Comparison of ENCODE assay signal across 1 cellular context in the genomic region with DNA sequence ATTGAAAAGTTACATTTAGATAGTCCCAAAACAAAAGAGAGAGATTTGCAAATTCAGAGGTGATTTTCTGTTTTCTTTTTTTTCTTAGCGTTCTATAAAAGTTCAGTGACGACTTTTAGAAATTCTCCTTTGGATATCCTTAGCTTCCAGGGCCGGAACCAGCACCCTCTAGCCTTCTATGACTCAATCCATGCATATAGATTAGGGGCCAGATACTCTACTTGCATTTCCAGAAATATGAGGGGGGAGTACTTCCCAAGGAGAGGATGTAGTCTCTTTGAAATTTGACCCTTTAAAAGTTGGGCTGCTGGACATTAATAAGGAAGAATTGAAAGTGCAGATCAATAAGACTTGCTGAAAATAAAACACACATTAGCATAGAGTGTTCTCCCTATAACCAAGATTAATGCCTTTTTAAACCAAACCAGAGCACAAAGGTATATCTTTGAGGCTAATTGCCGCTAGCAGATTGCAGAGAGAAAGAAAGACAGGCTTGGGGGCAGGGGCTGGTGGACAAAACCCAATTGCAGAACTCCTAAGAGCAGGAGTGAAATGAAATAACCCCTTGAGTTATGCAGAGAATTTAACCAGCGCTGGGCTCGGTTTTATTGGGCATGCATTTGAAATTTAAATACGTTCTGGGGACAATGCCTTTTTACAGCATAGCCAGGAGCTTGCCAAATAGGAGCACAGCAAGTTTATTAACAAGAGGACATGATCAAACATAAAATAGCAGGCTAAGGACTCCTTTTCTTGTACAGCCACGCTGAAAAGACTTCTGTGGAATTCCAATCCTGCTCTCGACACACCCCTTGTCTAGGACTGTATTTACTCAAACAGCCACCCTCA.
TF ChIP-seq lines count a peak whose summit lies in the region.

No MANE protein-coding gene starts in this region.

TF ChIP-seq in GM23338, 12 proteins besides CTCF, POLR2A, EP300 and RAD21 (continued from another document):
- TF ChIP-seq, protein P1, sequence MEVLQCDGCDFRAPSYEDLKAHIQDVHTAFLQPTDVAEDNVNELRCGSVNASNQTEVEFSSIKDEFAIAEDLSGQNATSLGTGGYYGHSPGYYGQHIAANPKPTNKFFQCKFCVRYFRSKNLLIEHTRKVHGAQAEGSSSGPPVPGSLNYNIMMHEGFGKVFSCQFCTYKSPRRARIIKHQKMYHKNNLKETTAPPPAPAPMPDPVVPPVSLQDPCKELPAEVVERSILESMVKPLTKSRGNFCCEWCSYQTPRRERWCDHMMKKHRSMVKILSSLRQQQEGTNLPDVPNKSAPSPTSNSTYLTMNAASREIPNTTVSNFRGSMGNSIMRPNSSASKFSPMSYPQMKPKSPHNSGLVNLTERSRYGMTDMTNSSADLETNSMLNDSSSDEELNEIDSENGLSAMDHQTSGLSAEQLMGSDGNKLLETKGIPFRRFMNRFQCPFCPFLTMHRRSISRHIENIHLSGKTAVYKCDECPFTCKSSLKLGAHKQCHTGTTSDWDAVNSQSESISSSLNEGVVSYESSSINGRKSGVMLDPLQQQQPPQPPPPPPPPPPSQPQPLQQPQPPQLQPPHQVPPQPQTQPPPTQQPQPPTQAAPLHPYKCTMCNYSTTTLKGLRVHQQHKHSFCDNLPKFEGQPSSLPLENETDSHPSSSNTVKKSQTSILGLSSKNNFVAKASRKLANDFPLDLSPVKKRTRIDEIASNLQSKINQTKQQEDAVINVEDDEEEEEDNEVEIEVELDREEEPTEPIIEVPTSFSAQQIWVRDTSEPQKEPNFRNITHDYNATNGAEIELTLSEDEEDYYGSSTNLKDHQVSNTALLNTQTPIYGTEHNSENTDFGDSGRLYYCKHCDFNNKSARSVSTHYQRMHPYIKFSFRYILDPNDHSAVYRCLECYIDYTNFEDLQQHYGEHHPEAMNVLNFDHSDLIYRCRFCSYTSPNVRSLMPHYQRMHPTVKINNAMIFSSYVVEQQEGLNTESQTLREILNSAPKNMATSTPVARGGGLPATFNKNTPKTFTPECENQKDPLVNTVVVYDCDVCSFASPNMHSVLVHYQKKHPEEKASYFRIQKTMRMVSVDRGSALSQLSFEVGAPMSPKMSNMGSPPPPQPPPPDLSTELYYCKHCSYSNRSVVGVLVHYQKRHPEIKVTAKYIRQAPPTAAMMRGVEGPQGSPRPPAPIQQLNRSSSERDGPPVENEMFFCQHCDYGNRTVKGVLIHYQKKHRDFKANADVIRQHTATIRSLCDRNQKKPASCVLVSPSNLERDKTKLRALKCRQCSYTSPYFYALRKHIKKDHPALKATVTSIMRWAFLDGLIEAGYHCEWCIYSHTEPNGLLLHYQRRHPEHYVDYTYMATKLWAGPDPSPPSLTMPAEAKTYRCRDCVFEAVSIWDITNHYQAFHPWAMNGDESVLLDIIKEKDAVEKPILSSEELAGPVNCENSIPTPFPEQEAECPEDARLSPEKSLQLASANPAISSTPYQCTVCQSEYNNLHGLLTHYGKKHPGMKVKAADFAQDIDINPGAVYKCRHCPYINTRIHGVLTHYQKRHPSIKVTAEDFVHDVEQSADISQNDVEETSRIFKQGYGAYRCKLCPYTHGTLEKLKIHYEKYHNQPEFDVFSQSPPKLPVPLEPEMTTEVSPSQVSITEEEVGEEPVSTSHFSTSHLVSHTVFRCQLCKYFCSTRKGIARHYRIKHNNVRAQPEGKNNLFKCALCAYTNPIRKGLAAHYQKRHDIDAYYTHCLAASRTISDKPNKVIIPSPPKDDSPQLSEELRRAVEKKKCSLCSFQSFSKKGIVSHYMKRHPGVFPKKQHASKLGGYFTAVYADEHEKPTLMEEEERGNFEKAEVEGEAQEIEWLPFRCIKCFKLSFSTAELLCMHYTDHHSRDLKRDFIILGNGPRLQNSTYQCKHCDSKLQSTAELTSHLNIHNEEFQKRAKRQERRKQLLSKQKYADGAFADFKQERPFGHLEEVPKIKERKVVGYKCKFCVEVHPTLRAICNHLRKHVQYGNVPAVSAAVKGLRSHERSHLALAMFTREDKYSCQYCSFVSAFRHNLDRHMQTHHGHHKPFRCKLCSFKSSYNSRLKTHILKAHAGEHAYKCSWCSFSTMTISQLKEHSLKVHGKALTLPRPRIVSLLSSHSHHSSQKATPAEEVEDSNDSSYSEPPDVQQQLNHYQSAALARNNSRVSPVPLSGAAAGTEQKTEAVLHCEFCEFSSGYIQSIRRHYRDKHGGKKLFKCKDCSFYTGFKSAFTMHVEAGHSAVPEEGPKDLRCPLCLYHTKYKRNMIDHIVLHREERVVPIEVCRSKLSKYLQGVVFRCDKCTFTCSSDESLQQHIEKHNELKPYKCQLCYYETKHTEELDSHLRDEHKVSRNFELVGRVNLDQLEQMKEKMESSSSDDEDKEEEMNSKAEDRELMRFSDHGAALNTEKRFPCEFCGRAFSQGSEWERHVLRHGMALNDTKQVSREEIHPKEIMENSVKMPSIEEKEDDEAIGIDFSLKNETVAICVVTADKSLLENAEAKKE (CRISPR knock-in tag; IDR thresholded peaks at IDR 0.05), result no peak
- TF ChIP-seq ZNF331 (CRISPR knock-in tag; IDR thresholded peaks at IDR 0.05; ENCODE audit: low read depth) (no peak), STAT1 (IDR thresholded peaks at IDR 0.05; ENCODE audit: unreplicated experiment) (no peak)
- TF ChIP-seq, protein P2, sequence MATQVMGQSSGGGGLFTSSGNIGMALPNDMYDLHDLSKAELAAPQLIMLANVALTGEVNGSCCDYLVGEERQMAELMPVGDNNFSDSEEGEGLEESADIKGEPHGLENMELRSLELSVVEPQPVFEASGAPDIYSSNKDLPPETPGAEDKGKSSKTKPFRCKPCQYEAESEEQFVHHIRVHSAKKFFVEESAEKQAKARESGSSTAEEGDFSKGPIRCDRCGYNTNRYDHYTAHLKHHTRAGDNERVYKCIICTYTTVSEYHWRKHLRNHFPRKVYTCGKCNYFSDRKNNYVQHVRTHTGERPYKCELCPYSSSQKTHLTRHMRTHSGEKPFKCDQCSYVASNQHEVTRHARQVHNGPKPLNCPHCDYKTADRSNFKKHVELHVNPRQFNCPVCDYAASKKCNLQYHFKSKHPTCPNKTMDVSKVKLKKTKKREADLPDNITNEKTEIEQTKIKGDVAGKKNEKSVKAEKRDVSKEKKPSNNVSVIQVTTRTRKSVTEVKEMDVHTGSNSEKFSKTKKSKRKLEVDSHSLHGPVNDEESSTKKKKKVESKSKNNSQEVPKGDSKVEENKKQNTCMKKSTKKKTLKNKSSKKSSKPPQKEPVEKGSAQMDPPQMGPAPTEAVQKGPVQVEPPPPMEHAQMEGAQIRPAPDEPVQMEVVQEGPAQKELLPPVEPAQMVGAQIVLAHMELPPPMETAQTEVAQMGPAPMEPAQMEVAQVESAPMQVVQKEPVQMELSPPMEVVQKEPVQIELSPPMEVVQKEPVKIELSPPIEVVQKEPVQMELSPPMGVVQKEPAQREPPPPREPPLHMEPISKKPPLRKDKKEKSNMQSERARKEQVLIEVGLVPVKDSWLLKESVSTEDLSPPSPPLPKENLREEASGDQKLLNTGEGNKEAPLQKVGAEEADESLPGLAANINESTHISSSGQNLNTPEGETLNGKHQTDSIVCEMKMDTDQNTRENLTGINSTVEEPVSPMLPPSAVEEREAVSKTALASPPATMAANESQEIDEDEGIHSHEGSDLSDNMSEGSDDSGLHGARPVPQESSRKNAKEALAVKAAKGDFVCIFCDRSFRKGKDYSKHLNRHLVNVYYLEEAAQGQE (IDR thresholded peaks at IDR 0.05; ENCODE audit: unreplicated experiment), result no peak
